In the genomic region with DNA sequence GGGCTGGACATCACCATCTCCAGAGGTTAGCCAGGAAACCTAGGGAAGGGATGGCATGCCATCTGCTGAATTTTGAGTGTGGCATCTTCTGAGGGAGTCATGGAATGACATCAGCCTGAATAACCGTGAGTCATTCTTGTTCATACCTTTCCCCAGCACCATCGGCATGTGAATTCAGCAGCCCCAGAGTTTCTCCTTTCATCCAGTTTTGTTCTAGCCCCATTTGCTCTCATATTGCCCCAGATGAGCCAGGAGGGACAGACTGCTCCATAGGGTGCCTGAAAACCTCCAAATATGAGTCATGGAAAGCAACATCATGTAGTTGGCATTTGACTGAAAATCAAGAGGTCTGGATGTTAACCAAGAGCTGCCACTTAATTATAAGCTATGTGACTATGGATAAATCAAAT, we compare ENCODE assay signal across 11 cellular contexts.
DNase-seq lines count a peak whose midpoint lies in the region; ATAC-seq, FAIRE-seq and TF ChIP-seq lines count a peak whose summit lies in the region.
"Had no signal": no experiment of that assay in that cellular context is flagged by ENCODE, and none has a peak within 500 bp of the region (broad histone marks: within the 10 kb centered on the region; RNA-seq: fewer than 3 reads in every experiment).

No MANE protein-coding gene starts in this region.

- TF ChIP-seq CTCF in MCF 10A (IDR thresholded peaks at IDR 0.05; ENCODE audit: unreplicated experiment) = no peak
- TF ChIP-seq CTCF in breast epithelium (IDR thresholded peaks at IDR 0.05) = no peak
- TF ChIP-seq CTCF in fibroblast of pulmonary artery (IDR thresholded peaks at IDR 0.05; ENCODE audit: low read length, missing control alignments) = no peak

- no peaks in the 10 kb centered on the region for H3K36me3 Mint-ChIP-seq in MCF 10A (ENCODE audit: insufficient read depth, unreplicated experiment)

- no peaks in the 10 kb centered on the region for H3K9me3 Mint-ChIP-seq in MCF 10A (ENCODE audit: unreplicated experiment)

- no TSS peak for BruUV-seq in MCF 10A (replicated peaks; lab: Mats Ljungman, UMichigan)

- peaks cover 32% of the 10 kb centered on the region for H3K4me1 Mint-ChIP-seq in MCF 10A (ENCODE audit: insufficient read depth, unreplicated experiment)

- H3K4me1 ChIP-seq in breast epithelium = no peaks in the 10 kb centered on the region
- H3K4me1 ChIP-seq: right lobe of liver had no signal

- H3K4me3 Mint-ChIP-seq in MCF 10A (ENCODE audit: unreplicated experiment) = no peak overlapping the region

- H3K9me3 ChIP-seq in breast epithelium = no peaks in the 10 kb centered on the region
- H3K9me3 ChIP-seq: right lobe of liver had no signal

- H3K36me3 ChIP-seq in breast epithelium = no peaks in the 10 kb centered on the region
- H3K36me3 ChIP-seq: right lobe of liver had no signal

- DNase-seq in MCF 10A (ENCODE audit: unreplicated experiment) = peak; percentile 98
- no peak for DNase-seq in breast epithelium (ENCODE audit: low spot score in 2 of 2)
- peak; percentile 89 for DNase-seq in SW 1271 (lab: John Stamatoyannopoulos, UW)
- DNase-seq in fibroblast of pulmonary artery (ENCODE audit: low read depth) = peak; percentile 70
- peak; percentile 88 for DNase-seq in urothelium cell line (ENCODE audit: low spot score)
- no peak for DNase-seq in NAMALWA (ENCODE audit: low spot score)
- DNase-seq in NCI-H1436 treated with DMSO at 0.1 percent for 48 hours (lab: John Stamatoyannopoulos, UW) = no peak
- DNase-seq: NCI-H2107, right lobe of liver had no signal

- CTCF ChIA-PET in MCF 10A (lab: Yijun Ruan, JAX) = interaction anchor here (0.5 to 3.0 kb wide), 11 partner anchors 20 to 292 kb away, joined by 3 to 10 read pairs (median 3); partner anchors contain the start of gene SGK1

- ATAC-seq in GM21786 (IDR thresholded peaks at IDR 0.05; ENCODE audit: unreplicated experiment) = no peak

- POLR2A ChIA-PET in MCF 10A (lab: Yijun Ruan, JAX) = interaction anchor here (0.6 to 3.6 kb wide), 21 partner anchors 9 to 371 kb away, joined by 3 to 20 read pairs (median 4); no protein-coding TSS in a partner anchor

- H3K27ac Mint-ChIP-seq in MCF 10A (ENCODE audit: low read depth, unreplicated experiment) = peak overlapping the region; percentile 65

- FAIRE-seq in urothelium cell line (lab: Jason Lieb, UNC) = no peak
- FAIRE-seq: A204.1 had no signal

- intact Hi-C loops in MCF 10A (cut with micrococcal nuclease) = loop anchor here (1.0 to 2.0 kb wide), 4 partner anchors 100 to 363 kb away; no protein-coding TSS in a partner anchor
- intact Hi-C loops in breast epithelium (cut with DNase I; ENCODE audit: low total_unique reads) = no loop called here

- H3K27me3 ChIP-seq in breast epithelium = no peaks in the 10 kb centered on the region
- H3K27me3 ChIP-seq: right lobe of liver had no signal

- H3K4me3 ChIP-seq in breast epithelium = no peak overlapping the region
- H3K4me3 ChIP-seq in fibroblast of pulmonary artery (replicated peaks; ENCODE audit: low read depth, low read length) = no peak overlapping the region
- H3K4me3 ChIP-seq: right lobe of liver had no signal

- H3K27me3 Mint-ChIP-seq in MCF 10A (ENCODE audit: insufficient read depth, unreplicated experiment) = no peaks in the 10 kb centered on the region

- no peak for TF ChIP-seq POLR2A in breast epithelium (IDR thresholded peaks at IDR 0.05)

- H3K27ac ChIP-seq in breast epithelium = no peak overlapping the region
- H3K27ac ChIP-seq: right lobe of liver had no signal

Comparison
In these comparisons a context has a peak if more than half of its experiments do, and no peak if none do; other contexts are left out.
1. DNase-seq: peak in MCF 10A (single experiment), SW 1271 (2 of 2), fibroblast of pulmonary artery (single experiment) and urothelium cell line (single experiment); none in breast epithelium (0 of 2), NAMALWA (single experiment) and NCI-H1436 treated with DMSO at 0.1 percent for 48 hours (single experiment).